Comparison of ENCODE assay signal across 9 cellular contexts in genomic region chr1:148459694-148460093, GRCh38. TPM values are rescaled to one million over a fixed set of nuclear protein-coding genes. Genes with fewer than 3 reads are reported as not detected.
DNase-seq lines count a peak whose midpoint lies in the region; ATAC-seq and TF ChIP-seq lines count a peak whose summit lies in the region.
"Not testable (repeated sequence)": the region's sequence is repeated elsewhere in the genome, so short reads cannot be mapped to it uniquely, and the experiment has no call there.
"Had no signal": no experiment of that assay in that cellular context is flagged by ENCODE, and none has a peak within 500 bp of the region (broad histone marks: within the 10 kb centered on the region; RNA-seq: fewer than 3 reads in every experiment).

No MANE protein-coding gene starts in this region.

- H3K9ac ChIP-seq in HUES48 (ENCODE audit: low read depth, low read length); SK-N-MC (ENCODE audit: insufficient read length): not testable (repeated sequence)

- intact Hi-C loops in activated naive CD4-positive, alpha-beta T cell treated with anti-CD3 and anti-CD28 coated beads for 36 hours (cut with micrococcal nuclease); dorsolateral prefrontal cortex (cut with DNase I): not testable (repeated sequence)

- H3K4me3 Mint-ChIP-seq in CD4-positive, CD25-positive, alpha-beta regulatory T cell, result peak overlapping the region; percentile 51 to 72 (median 62)
- H3K4me3 Mint-ChIP-seq in activated naive CD4-positive, alpha-beta T cell treated with anti-CD3 and anti-CD28 coated beads for 36 hours, result peak overlapping the region; percentile 69
- H3K4me3 Mint-ChIP-seq in naive thymus-derived CD8-positive, alpha-beta T cell, result peak overlapping the region in 8 of 10 donors; percentile 47 to 90 (median 78)
- H3K4me3 Mint-ChIP-seq in stimulated activated naive CD8-positive, alpha-beta T cell treated with anti-CD3 and anti-CD28 coated beads, Interleukin-15, amount 100 ng/mL, for 72 hours, result peak overlapping the region in 1 of 2 donors; percentile 22

- TF ChIP-seq CTCF in dorsolateral prefrontal cortex (IDR thresholded peaks at IDR 0.05 in 54 of 56, conservative IDR thresholded peaks at IDR 0.05 in 2 of 56; ENCODE audit: low read depth in 1 of 56, partially characterized antibody in 56 of 56), result not testable (repeated sequence)

- POLR2A ChIA-PET in naive thymus-derived CD8-positive, alpha-beta T cell (lab: Charles Lee), result interaction anchor here (0.7 kb wide), 1 partner anchor 63 kb away, joined by 4 read pairs; no protein-coding TSS in a partner anchor

- not testable (repeated sequence) for ATAC-seq in CD4-positive, CD25-positive, alpha-beta regulatory T cell (ENCODE audit: low read depth in 2 of 2); naive thymus-derived CD8-positive, alpha-beta T cell; stimulated activated naive CD8-positive, alpha-beta T cell treated with anti-CD3 and anti-CD28 coated beads, Interleukin-15, amount 100 ng/mL, for 72 hours

- H3K27me3 Mint-ChIP-seq in CD4-positive, CD25-positive, alpha-beta regulatory T cell; activated naive CD4-positive, alpha-beta T cell treated with anti-CD3 and anti-CD28 coated beads for 36 hours (ENCODE audit: low read depth); naive thymus-derived CD8-positive, alpha-beta T cell; stimulated activated naive CD8-positive, alpha-beta T cell treated with anti-CD3 and anti-CD28 coated beads, Interleukin-15, amount 100 ng/mL, for 72 hours: not testable (repeated sequence)

- CTCF ChIA-PET in activated naive CD4-positive, alpha-beta T cell treated with anti-CD3 and anti-CD28 coated beads for 36 hours (lab: Charles Lee), result not testable (repeated sequence)

- peak in 1 of 3 donors; percentile 11 for DNase-seq in CD4-positive, CD25-positive, alpha-beta regulatory T cell
- not testable (repeated sequence) for DNase-seq in SK-N-MC (ENCODE audit: low read depth, low spot score); activated naive CD4-positive, alpha-beta T cell treated with anti-CD3 and anti-CD28 coated beads for 36 hours; dorsolateral prefrontal cortex
- peak in 1 of 10 donors; percentile 29 for DNase-seq in naive thymus-derived CD8-positive, alpha-beta T cell
- DNase-seq in stimulated activated naive CD8-positive, alpha-beta T cell treated with anti-CD3 and anti-CD28 coated beads, Interleukin-15, amount 100 ng/mL, for 72 hours, result peak; percentile 15 to 26

- not testable (repeated sequence) for H3K27me3 ChIP-seq in CD4-positive, CD25-positive, alpha-beta regulatory T cell (ENCODE audit: control insufficient read depth, insufficient read depth, low read length); HUES48 (ENCODE audit: control insufficient read depth, insufficient read depth, low read length); dorsolateral prefrontal cortex

- H3K9me3 Mint-ChIP-seq in CD4-positive, CD25-positive, alpha-beta regulatory T cell; activated naive CD4-positive, alpha-beta T cell treated with anti-CD3 and anti-CD28 coated beads for 36 hours; naive thymus-derived CD8-positive, alpha-beta T cell; stimulated activated naive CD8-positive, alpha-beta T cell treated with anti-CD3 and anti-CD28 coated beads, Interleukin-15, amount 100 ng/mL, for 72 hours: not testable (repeated sequence)

- not testable (repeated sequence) for H3K36me3 ChIP-seq in CD4-positive, CD25-positive, alpha-beta regulatory T cell (ENCODE audit: control insufficient read depth, insufficient read depth, low read length); HUES48 (ENCODE audit: control insufficient read depth, insufficient read depth, low read length); SK-N-MC (ENCODE audit: insufficient read depth, low read length)

- H3K4me3 ChIP-seq in CD4-positive, CD25-positive, alpha-beta regulatory T cell (ENCODE audit: low read depth, low read length), result not testable (repeated sequence)
- H3K4me3 ChIP-seq in HUES48 (ENCODE audit: low read depth, low read length) (peak overlapping the region; percentile 60), SK-N-MC (peak overlapping the region; percentile 76), dorsolateral prefrontal cortex (peak overlapping the region in 42 of 59 donors; percentile 50 to 80 (median 64)), iPS-11a (ENCODE audit: low read depth, low read length) (peak overlapping the region; percentile 27)

- H3K36me3 Mint-ChIP-seq in CD4-positive, CD25-positive, alpha-beta regulatory T cell; activated naive CD4-positive, alpha-beta T cell treated with anti-CD3 and anti-CD28 coated beads for 36 hours (ENCODE audit: low read depth); naive thymus-derived CD8-positive, alpha-beta T cell: not testable (repeated sequence)

- peak overlapping the region in 1 of 3 donors; percentile 69 for H3K27ac Mint-ChIP-seq in CD4-positive, CD25-positive, alpha-beta regulatory T cell
- H3K27ac Mint-ChIP-seq in activated naive CD4-positive, alpha-beta T cell treated with anti-CD3 and anti-CD28 coated beads for 36 hours, result peak overlapping the region; percentile 84
- H3K27ac Mint-ChIP-seq in naive thymus-derived CD8-positive, alpha-beta T cell, result peak overlapping the region in 7 of 10 donors; percentile 65 to 89 (median 84)
- H3K27ac Mint-ChIP-seq in stimulated activated naive CD8-positive, alpha-beta T cell treated with anti-CD3 and anti-CD28 coated beads, Interleukin-15, amount 100 ng/mL, for 72 hours, result peak overlapping the region in 1 of 2 donors; percentile 65

- peak overlapping the region; percentile 91 for H3K27ac ChIP-seq in CD4-positive, CD25-positive, alpha-beta regulatory T cell (ENCODE audit: insufficient read depth, low read length, poor library complexity, severe bottlenecking)
- not testable (repeated sequence) for H3K27ac ChIP-seq in HUES48 (ENCODE audit: low read depth, low read length); SK-N-MC
- peak overlapping the region in 7 of 59 donors; percentile 70 to 91 (median 84) for H3K27ac ChIP-seq in dorsolateral prefrontal cortex

- H3K4me1 Mint-ChIP-seq in CD4-positive, CD25-positive, alpha-beta regulatory T cell; activated naive CD4-positive, alpha-beta T cell treated with anti-CD3 and anti-CD28 coated beads for 36 hours (ENCODE audit: low read depth); naive thymus-derived CD8-positive, alpha-beta T cell; stimulated activated naive CD8-positive, alpha-beta T cell treated with anti-CD3 and anti-CD28 coated beads, Interleukin-15, amount 100 ng/mL, for 72 hours: not testable (repeated sequence)

- H3K4me1 ChIP-seq in CD4-positive, CD25-positive, alpha-beta regulatory T cell (ENCODE audit: control insufficient read depth, insufficient read depth, low read length, poor library complexity, severe bottlenecking); HUES48 (ENCODE audit: control insufficient read depth, insufficient read depth, low read length): not testable (repeated sequence)

- H3K9me3 ChIP-seq in CD4-positive, CD25-positive, alpha-beta regulatory T cell (ENCODE audit: control insufficient read depth in 2 of 2, low read length in 2 of 2); HUES48 (ENCODE audit: control insufficient read depth, insufficient read depth, low read length); SK-N-MC (ENCODE audit: low read depth, low read length): not testable (repeated sequence)

RNA-seq across cellular contexts. Expression of gene PPIAL4G, which starts 23.4 kb away (rescaled TPM):
- total RNA-seq in CD4-positive, CD25-positive, alpha-beta regulatory T cell, result 0.20 TPM
- polyA plus RNA-seq in CD4-positive, CD25-positive, alpha-beta regulatory T cell, result not detected
- under 1 TPM; 0.10 to 0.12 TPM for total RNA-seq in activated naive CD4-positive, alpha-beta T cell treated with anti-CD3 and anti-CD28 coated beads for 36 hours
- 1 to 10 TPM in 5 of 120 experiments, under 1 TPM in 114, not detected in 1; 0.16 to 1.2 (median 0.52) TPM for total RNA-seq in dorsolateral prefrontal cortex
- total RNA-seq in naive thymus-derived CD8-positive, alpha-beta T cell, result 1 to 10 TPM; 2.6 to 3.0 TPM
- under 1 TPM; 0.06 to 0.10 (median 0.08) TPM for polyA plus RNA-seq in naive thymus-derived CD8-positive, alpha-beta T cell
- total RNA-seq: Right ventricle myocardium inferior had no signal
